16 cellular contexts compared by ENCODE assay signal in the genomic region with DNA sequence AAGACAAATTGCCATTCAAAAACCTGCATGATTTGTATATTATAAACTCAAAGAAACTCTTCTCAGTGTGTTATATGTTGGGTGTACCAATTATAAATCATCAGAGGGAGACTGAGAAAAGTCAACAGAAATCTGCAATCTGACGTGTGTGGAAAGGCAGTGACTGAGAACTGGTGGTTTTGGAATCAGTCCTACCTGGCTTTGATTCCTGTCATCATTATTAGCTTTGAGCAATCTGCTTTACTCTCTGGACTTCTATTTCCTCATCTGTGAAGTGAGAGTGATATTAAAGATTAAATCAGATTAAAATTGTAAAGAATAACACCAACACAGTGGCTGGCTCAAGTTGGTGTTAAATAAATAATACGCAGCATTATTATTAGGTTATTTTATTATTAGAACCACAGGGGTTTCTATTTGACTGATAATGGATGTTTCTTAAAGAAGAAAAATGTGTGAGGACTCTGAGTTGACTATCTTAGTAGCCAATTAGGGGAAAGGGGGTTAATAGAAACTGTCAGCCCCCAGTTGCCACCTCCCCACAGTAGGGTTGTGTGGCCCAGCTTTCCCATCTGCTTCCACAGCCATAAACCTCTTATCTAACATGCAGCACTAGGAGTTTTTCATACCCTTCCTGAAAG. TPM values are rescaled to one million over a fixed set of nuclear protein-coding genes. Genes with fewer than 3 reads are reported as not detected.
"Had no signal": no experiment of that assay in that cellular context is flagged by ENCODE, and none has a peak within 500 bp of the region (broad histone marks: within the 10 kb centered on the region; RNA-seq: fewer than 3 reads in every experiment).

No MANE protein-coding gene starts in this region.

- H3K36me3 ChIP-seq: cardiac muscle cell, tibial nerve, uterus had no signal

- H3K27ac ChIP-seq: cardiac muscle cell, dorsolateral prefrontal cortex, tibial nerve, uterus had no signal

- H3K27me3 ChIP-seq: cardiac muscle cell, dorsolateral prefrontal cortex, tibial nerve, uterus had no signal

- H3K9me3 ChIP-seq: tibial nerve, uterus had no signal

- DNase-seq: activated CD4-positive, alpha-beta T cell treated with anti-CD3 and anti-CD28 coated beads, Interleukin-2, amount 50 U/mL, for 48 hours; activated gamma-delta T cell; dorsolateral prefrontal cortex; erythroblast; hypothalamus; midbrain; nephron progenitor cell; occipital lobe; small intestine; stimulated activated CD4-positive, alpha-beta T cell treated with anti-CD3 and anti-CD28 coated beads, Interleukin-15, amount 100 ng/mL, for 24 hours; stimulated activated CD4-positive, alpha-beta T cell treated with anti-CD3 and anti-CD28 coated beads, Interleukin-2, amount 100 ng/mL, for 48 hours; T-helper 2 cell; uterus had no signal

- H3K4me3 ChIP-seq: cardiac muscle cell, dorsolateral prefrontal cortex, tibial nerve, uterus had no signal

RNA-seq across cellular contexts. Expression of gene SNCAIP, which starts 59.6 kb away (rescaled TPM):
- total RNA-seq: myocyte had no signal
